In genomic region chr14:80584638-80585505, GRCh38 we compare ENCODE assay signal across 18 cellular contexts.
DNase-seq lines count a peak whose midpoint lies in the region; ATAC-seq and TF ChIP-seq lines count a peak whose summit lies in the region.
"Had no signal": no experiment of that assay in that cellular context is flagged by ENCODE, and none has a peak within 500 bp of the region (broad histone marks: within the 10 kb centered on the region; RNA-seq: fewer than 3 reads in every experiment).

No MANE protein-coding gene starts in this region.

- in situ Hi-C loops in astrocyte of the spinal cord (cut with HindIII; ENCODE audit: low sequenced_read_pairs) = no loop called here

- no peak for ATAC-seq in HG03354 (IDR thresholded peaks at IDR 0.05; ENCODE audit: poor library complexity, severe bottlenecking, unreplicated experiment)
- ATAC-seq: left lobe of liver had no signal

- H3K36me3 Mint-ChIP-seq in mesothelial cell of epicardium = no peaks in the 10 kb centered on the region
- H3K36me3 Mint-ChIP-seq: neural progenitor cell had no signal

- H3K4me3 Mint-ChIP-seq in mesothelial cell of epicardium = no peak overlapping the region
- H3K4me3 Mint-ChIP-seq: activated naive CD8-positive, alpha-beta T cell treated with anti-CD3 and anti-CD28 coated beads for 36 hours; H9; IgD-negative memory B cell; neural progenitor cell had no signal

- H3K4me1 Mint-ChIP-seq in mesothelial cell of epicardium = peaks cover 16% of the 10 kb centered on the region
- H3K4me1 Mint-ChIP-seq: H9, neural progenitor cell had no signal

- peaks cover under 1% of the 10 kb centered on the region for H3K9me3 Mint-ChIP-seq in mesothelial cell of epicardium
- H3K9me3 Mint-ChIP-seq: activated naive CD8-positive, alpha-beta T cell treated with anti-CD3 and anti-CD28 coated beads for 36 hours; H9; neural progenitor cell had no signal

- DNase-seq in NCI-H1417 (lab: John Stamatoyannopoulos, UW) (peak in 2 of 3 experiments; percentile 19 to 57), NCI-H1417 treated with DMSO at 0.1 percent for 48 hours (lab: John Stamatoyannopoulos, UW) (no peak), NCI-H2196 (lab: John Stamatoyannopoulos, UW; ENCODE audit: unreplicated experiment) (peak; percentile 18), astrocyte of the spinal cord (ENCODE audit: low read depth, low spot score) (peak; percentile 48), mesothelial cell of epicardium (ENCODE audit: low spot score in 2 of 2, unreplicated experiment in 2 of 2) (no peak), iPS-NIHi11 (ENCODE audit: low spot score) (no peak)
- no peak for DNase-seq in stimulated activated CD4-positive, alpha-beta T cell treated with anti-CD3 and anti-CD28 coated beads, Interleukin-1b, Interleukin-23, amount 100 ng/mL, for 48 hours
- DNase-seq: 8988T; activated naive CD8-positive, alpha-beta T cell treated with anti-CD3 and anti-CD28 coated beads for 36 hours; DMS 273 treated with DMSO at 0.1 percent for 48 hours; H9; NCI-H2029; SJCRH30; upper lobe of left lung had no signal

- H3K27me3 Mint-ChIP-seq in mesothelial cell of epicardium (ENCODE audit: low read depth) = no peaks in the 10 kb centered on the region
- H3K27me3 Mint-ChIP-seq: activated naive CD8-positive, alpha-beta T cell treated with anti-CD3 and anti-CD28 coated beads for 36 hours; IgD-negative memory B cell had no signal

- H3K27ac Mint-ChIP-seq in mesothelial cell of epicardium = peak overlapping the region; percentile 18
- H3K27ac Mint-ChIP-seq: activated naive CD8-positive, alpha-beta T cell treated with anti-CD3 and anti-CD28 coated beads for 36 hours; H9; IgD-negative memory B cell; neural progenitor cell had no signal

- H3K4me3 ChIP-seq in astrocyte of the spinal cord (ENCODE audit: low read depth, low read length) = no peak overlapping the region
- H3K4me3 ChIP-seq: neural progenitor cell, SJCRH30, upper lobe of left lung had no signal

- TF ChIP-seq CTCF in astrocyte of the spinal cord (IDR thresholded peaks at IDR 0.05; ENCODE audit: low read depth, low read length) = no peak
- no peak for TF ChIP-seq CTCF in mesothelial cell of epicardium (IDR thresholded peaks at IDR 0.05; ENCODE audit: unreplicated experiment)

Comparison
In these comparisons a context has a peak if more than half of its experiments do, and no peak if none do; other contexts are left out.
1. DNase-seq: peak in NCI-H1417 (2 of 3), NCI-H2196 (single experiment) and astrocyte of the spinal cord (single experiment); none in NCI-H1417 treated with DMSO at 0.1 percent for 48 hours (single experiment), mesothelial cell of epicardium (0 of 2), stimulated activated CD4-positive, alpha-beta T cell treated with anti-CD3 and anti-CD28 coated beads, Interleukin-1b, Interleukin-23, amount 100 ng/mL, for 48 hours (single experiment) and iPS-NIHi11 (single experiment).